ENCODE assay signal across 9 cellular contexts in genomic region chr6:41191569-41191968, GRCh38. TPM values are rescaled to one million over a fixed set of nuclear protein-coding genes. Genes with fewer than 3 reads are reported as not detected.
DNase-seq lines count a peak whose midpoint lies in the region; ATAC-seq and TF ChIP-seq lines count a peak whose summit lies in the region.
"Had no signal": no experiment of that assay in that cellular context is flagged by ENCODE, and none has a peak within 500 bp of the region (broad histone marks: within the 10 kb centered on the region; RNA-seq: fewer than 3 reads in every experiment).

No MANE protein-coding gene starts in this region.

- no peaks in the 10 kb centered on the region; the same call in 1 of the 2 replicates for H3K27me3 ChIP-seq in H7 (ENCODE audit: control insufficient read depth, insufficient read depth, low read length)

- no peak overlapping the region for H3K4me3 Mint-ChIP-seq in T-helper 17 cell

- no peak overlapping the region for H3K27ac Mint-ChIP-seq in T-helper 17 cell

- H3K4me3 ChIP-seq in H7 (ENCODE audit: insufficient read depth, low read depth, low read length) = no peak overlapping the region
- H3K4me3 ChIP-seq in fibroblast of the aortic adventitia (ENCODE audit: low read depth, low read length) = no peak overlapping the region
- H3K4me3 ChIP-seq in retinal pigment epithelial cell (ENCODE audit: low read length) = no peak overlapping the region

- TF ChIP-seq CTCF in fibroblast of the aortic adventitia (IDR thresholded peaks at IDR 0.05; ENCODE audit: insufficient read depth, low read length) (peak; percentile 39), retinal pigment epithelial cell (conservative IDR thresholded peaks at IDR 0.05; ENCODE audit: low read depth, low read length) (peak; percentile 77)

- peak; percentile 90 for DNase-seq in H7
- peak in 1 of 3 donors; percentile 41 for DNase-seq in T-helper 17 cell
- peak; percentile 7 for DNase-seq in fibroblast of the aortic adventitia (ENCODE audit: low read depth)
- DNase-seq in retinal pigment epithelial cell (ENCODE audit: low read depth) = no peak
- no peak for DNase-seq in hypothalamus (lab: John Stamatoyannopoulos, UW)
- DNase-seq in NOMO-1 treated with dmso at 0.1 percent for 144 hours (lab: John Stamatoyannopoulos, UW; ENCODE audit: unreplicated experiment) = no peak

- peak; percentile 75 for ATAC-seq in T-helper 17 cell
- no peak for ATAC-seq in HG02623 (IDR thresholded peaks at IDR 0.05; ENCODE audit: unreplicated experiment)
- ATAC-seq in HG03196 (IDR thresholded peaks at IDR 0.05; ENCODE audit: unreplicated experiment) = no peak

- no peaks in the 10 kb centered on the region for H3K36me3 ChIP-seq in H7 (replicated peaks; ENCODE audit: control insufficient read depth, insufficient read depth, low read length)

- H3K9me3 ChIP-seq in T-helper 17 cell (ENCODE audit: control insufficient read depth, low read length, poor library complexity, severe bottlenecking) = peaks cover 3% of the 10 kb centered on the region

- no peaks in the 10 kb centered on the region for H3K27me3 Mint-ChIP-seq in T-helper 17 cell

- H3K36me3 Mint-ChIP-seq in T-helper 17 cell (ENCODE audit: low read depth) = peaks cover 2% of the 10 kb centered on the region

- peaks cover 43% of the 10 kb centered on the region for H3K4me1 Mint-ChIP-seq in T-helper 17 cell

RNA-seq across cellular contexts. Expression of gene TREML2, which starts 9.4 kb away (rescaled TPM):
- not detected in 2 replicates for total RNA-seq in H7 (2014; rRNA removed; shearing (Covaris generic))
- total RNA-seq in T-helper 17 cell = 1 to 10 TPM; 2.9 to 3.8 TPM
- not detected in 2 replicates for total RNA-seq in fibroblast of the aortic adventitia (ENCODE audit: low replicate concordance)

RNA-seq across cellular contexts. Expression of gene TREM2, which starts 28.7 kb away (rescaled TPM):
- not detected in 2 replicates for total RNA-seq in H7 (2014; rRNA removed; shearing (Covaris generic))
- total RNA-seq in T-helper 17 cell = not detected
- total RNA-seq in fibroblast of the aortic adventitia (ENCODE audit: low replicate concordance) = not detected in 2 replicates
- total RNA-seq: T-helper 1 cell treated with Interleukin-12 subunit alpha and Interleukin-12 subunit beta and Interleukin-4 antibody, amounts not matched to agents 30 ng/mL and 1 ng/mL, for 36 hours had no signal

RNA-seq across cellular contexts. Expression of gene TREML4, which starts 36.6 kb away (rescaled TPM):
- total RNA-seq in H7 (2014; rRNA removed; shearing (Covaris generic)) = not detected in 2 replicates
- total RNA-seq in T-helper 17 cell (under 1 TPM in 1 of 2 donors, not detected in 1; 0.42 TPM), fibroblast of the aortic adventitia (ENCODE audit: low replicate concordance) (not detected in 2 replicates)
- total RNA-seq: T-helper 1 cell treated with Interleukin-12 subunit alpha and Interleukin-12 subunit beta and Interleukin-4 antibody, amounts not matched to agents 30 ng/mL and 1 ng/mL, for 36 hours had no signal

RNA-seq across cellular contexts. Expression of gene TREML1, which starts 37.4 kb away (rescaled TPM):
- total RNA-seq in H7 (2014; rRNA removed; shearing (Covaris generic)) = not detected in 2 replicates
- total RNA-seq in T-helper 17 cell (10 to 100 TPM in 1 of 2 donors, 1 to 10 TPM in 1; 3.0 to 68.6 TPM), fibroblast of the aortic adventitia (ENCODE audit: low replicate concordance) (not detected in 2 replicates)
- total RNA-seq: T-helper 1 cell treated with Interleukin-12 subunit alpha and Interleukin-12 subunit beta and Interleukin-4 antibody, amounts not matched to agents 30 ng/mL and 1 ng/mL, for 36 hours had no signal

Comparison
In these comparisons a context has a peak if more than half of its experiments do, and no peak if none do; other contexts are left out.
1. DNase-seq: peak in H7 (single experiment) and fibroblast of the aortic adventitia (single experiment); none in retinal pigment epithelial cell (single experiment), hypothalamus (0 of 51) and NOMO-1 treated with dmso at 0.1 percent for 144 hours (single experiment).